18 cellular contexts compared by ENCODE assay signal in the genomic region with DNA sequence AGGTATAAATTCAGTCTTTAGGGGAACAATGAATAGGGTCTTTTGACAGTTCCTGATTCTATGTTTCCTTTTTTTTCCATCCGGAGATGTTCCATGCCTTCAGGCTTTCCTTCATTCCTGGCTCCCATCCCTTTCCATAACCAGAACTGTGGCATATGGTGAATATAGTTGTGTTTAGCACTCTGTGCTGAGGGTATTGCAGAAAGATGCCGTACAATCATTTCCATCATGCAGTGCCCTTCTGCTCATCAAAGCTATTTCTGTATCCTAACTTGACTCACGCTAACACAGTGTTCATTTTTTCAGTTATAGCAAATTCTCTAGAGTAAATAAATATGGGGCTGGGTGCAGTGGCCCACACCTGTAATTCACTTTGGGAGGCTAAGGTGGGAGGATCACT.
DNase-seq lines count a peak whose midpoint lies in the region; ATAC-seq, FAIRE-seq and TF ChIP-seq lines count a peak whose summit lies in the region.
"Had no signal": no experiment of that assay in that cellular context is flagged by ENCODE, and none has a peak within 500 bp of the region (broad histone marks: within the 10 kb centered on the region; RNA-seq: fewer than 3 reads in every experiment).

No MANE protein-coding gene starts in this region.

- H3K36me3 Mint-ChIP-seq in CD4-positive, alpha-beta T cell (ENCODE audit: low read depth), result peaks cover 26% of the 10 kb centered on the region
- H3K36me3 Mint-ChIP-seq in brain, result peaks cover 37% of the 10 kb centered on the region

- H3K4me3 ChIP-seq in coronary artery, result no peak overlapping the region
- H3K4me3 ChIP-seq: PC-9, vagina had no signal

- no peaks in the 10 kb centered on the region for H3K27me3 ChIP-seq in CD4-positive, alpha-beta T cell (ENCODE audit: control insufficient read depth, insufficient read depth, low read length)
- H3K27me3 ChIP-seq: vagina had no signal

- H3K4me3 Mint-ChIP-seq in CD4-positive, alpha-beta T cell, result peak overlapping the region; percentile 60
- H3K4me3 Mint-ChIP-seq in brain, result peak overlapping the region in 1 of 5 experiments; percentile 55

- CTCF ChIA-PET in CD4-positive, alpha-beta T cell (lab: Charles Lee), result interaction anchor here (1.0 to 1.5 kb wide), 2 partner anchors 33 to 69 kb away, joined by 3 read pairs; no protein-coding TSS in a partner anchor

- no peak for ATAC-seq in CD4-positive, alpha-beta T cell (ENCODE audit: poor library complexity)
- ATAC-seq in GM21390 (IDR thresholded peaks at IDR 0.05; ENCODE audit: unreplicated experiment) (no peak), GM18867 (IDR thresholded peaks at IDR 0.05; ENCODE audit: unreplicated experiment) (no peak)
- ATAC-seq: left colon, right cardiac atrium had no signal

- TF ChIP-seq POLR2A in GM12891 (IDR thresholded peaks at IDR 0.05; ENCODE audit: low read depth, low read length), result no peak

- peaks cover 98% of the 10 kb centered on the region for H3K4me1 Mint-ChIP-seq in CD4-positive, alpha-beta T cell (ENCODE audit: low read depth)
- peaks cover 59% of the 10 kb centered on the region for H3K4me1 Mint-ChIP-seq in brain

- no peaks in the 10 kb centered on the region for H3K9me3 Mint-ChIP-seq in CD4-positive, alpha-beta T cell
- no peaks in the 10 kb centered on the region for H3K9me3 Mint-ChIP-seq in brain

- no peaks in the 10 kb centered on the region for H3K27me3 Mint-ChIP-seq in CD4-positive, alpha-beta T cell
- H3K27me3 Mint-ChIP-seq in brain, result no peaks in the 10 kb centered on the region

- POLR2A ChIA-PET in CD4-positive, alpha-beta T cell (lab: Charles Lee), result interaction anchor here (0.7 to 3.6 kb wide), 6 partner anchors 10 to 1019 kb away, joined by 3 to 31 read pairs (median 6); no protein-coding TSS in a partner anchor

- FAIRE-seq in GM12891 (lab: Jason Lieb, UNC), result peak; percentile 9

- peak overlapping the region; percentile 80 for H3K27ac ChIP-seq in CD4-positive, alpha-beta T cell (ENCODE audit: low read depth, low read length)
- no peak overlapping the region for H3K27ac ChIP-seq in coronary artery
- H3K27ac ChIP-seq: PC-9, vagina had no signal

- intact Hi-C loops in CD4-positive, alpha-beta T cell (cut with DNase I, micrococcal nuclease), result loop anchor here in 1 of 2 experiments (10.0 kb wide), 1 partner anchor 597 kb away; no protein-coding TSS in a partner anchor

- TF ChIP-seq CTCF in CD4-positive, alpha-beta T cell (IDR thresholded peaks at IDR 0.05), result no peak
- TF ChIP-seq CTCF in brain (conservative IDR thresholded peaks at IDR 0.05) (no peak), coronary artery (IDR thresholded peaks at IDR 0.05) (no peak)

- no peak for DNase-seq in CD4-positive, alpha-beta T cell
- DNase-seq in GM12891 (ENCODE audit: insufficient read length, low spot score) (no peak), occipital lobe (lab: John Stamatoyannopoulos, UW) (peak; percentile 15), coronary artery (ENCODE audit: low spot score) (no peak)
- DNase-seq: activated CD4-positive, alpha-beta T cell treated with anti-CD3 and anti-CD28 coated beads for 48 hours; COR-L47; KBM-7; left colon; NCI-H1436 treated with DMSO at 0.1 percent for 48 hours; NCI-H524; PC-9; right cardiac atrium; stimulated activated CD4-positive, alpha-beta T cell treated with anti-CD3 and anti-CD28 coated beads, Interleukin-2, amount 100 ng/mL, for 48 hours; SW 1271 had no signal

- H3K27ac Mint-ChIP-seq in CD4-positive, alpha-beta T cell, result peak overlapping the region; percentile 96
- H3K27ac Mint-ChIP-seq in brain, result peak overlapping the region in 3 of 5 experiments; percentile 3 to 93 (median 39)

- no peaks in the 10 kb centered on the region for H3K9me3 ChIP-seq in CD4-positive, alpha-beta T cell (ENCODE audit: control insufficient read depth, low read length)
- H3K9me3 ChIP-seq: vagina had no signal

TF ChIP-seq in GM12891, 5 proteins besides CTCF, POLR2A, EP300 and RAD21:
- no peak for TF ChIP-seq POU2F2 (IDR thresholded peaks at IDR 0.05; ENCODE audit: low read depth, low read length)
